Comparison of ENCODE assay signal across 1 cellular context in the genomic region with DNA sequence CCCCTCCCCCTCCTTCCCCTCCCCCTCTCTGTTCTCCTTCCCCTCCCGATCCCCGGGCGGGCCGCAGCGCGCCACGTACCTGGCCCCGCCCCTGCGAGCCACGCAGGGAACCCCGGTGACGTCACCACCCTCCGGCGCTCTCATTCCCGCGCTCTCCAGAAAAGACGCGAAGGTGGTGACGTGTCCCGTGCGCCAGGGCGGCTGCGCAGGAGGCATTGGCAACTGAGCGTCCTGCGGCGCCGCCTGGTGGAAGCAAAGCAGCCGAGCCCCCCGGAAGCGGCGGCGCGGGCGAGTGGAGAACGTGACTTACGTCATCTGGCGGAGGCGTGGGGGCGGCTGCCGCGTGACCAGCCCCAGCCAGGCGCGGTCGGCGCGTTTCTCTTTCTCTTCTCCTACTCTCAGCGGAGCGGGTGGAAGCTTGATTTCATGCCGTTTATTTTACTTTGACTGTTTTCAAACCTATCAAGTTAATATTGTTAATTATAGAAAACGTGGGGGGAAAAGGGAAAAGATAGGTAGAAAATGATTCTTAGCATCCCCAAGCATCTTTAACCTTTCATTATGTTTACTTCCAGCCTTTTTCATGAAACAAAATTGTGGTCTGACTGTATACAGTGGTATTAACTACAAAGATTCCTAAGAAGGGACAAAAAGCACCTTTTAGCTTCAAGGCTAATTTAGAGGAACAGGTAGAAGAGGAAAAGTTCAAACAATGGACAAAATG.
TF ChIP-seq lines count a peak whose summit lies in the region.

No MANE protein-coding gene starts in this region.

TF ChIP-seq in HCT116, 20 proteins besides CTCF, POLR2A, EP300 and RAD21 (continued from another document):
- TF ChIP-seq CBX3 (IDR thresholded peaks at IDR 0.05; ENCODE audit: low read depth): no peak
- TF ChIP-seq ZNF274 (IDR thresholded peaks at IDR 0.05; ENCODE audit: low read depth, low read length): no peak
- TF ChIP-seq, protein P1, sequence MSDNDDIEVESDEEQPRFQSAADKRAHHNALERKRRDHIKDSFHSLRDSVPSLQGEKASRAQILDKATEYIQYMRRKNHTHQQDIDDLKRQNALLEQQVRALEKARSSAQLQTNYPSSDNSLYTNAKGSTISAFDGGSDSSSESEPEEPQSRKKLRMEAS (IDR thresholded peaks at IDR 0.05): no peak
- TF ChIP-seq SP1 (IDR thresholded peaks at IDR 0.05; ENCODE audit: low read depth): no peak
- no peak for TF ChIP-seq CEBPB (IDR thresholded peaks at IDR 0.05; ENCODE audit: low read depth)
- TF ChIP-seq POLR2AphosphoS5 (IDR thresholded peaks at IDR 0.05; ENCODE audit: low read depth, low read length): peak; percentile 53
- TF ChIP-seq JUND (IDR thresholded peaks at IDR 0.05): no peak
- no peak for TF ChIP-seq EGR1 (IDR thresholded peaks at IDR 0.05; ENCODE audit: low read depth)
- TF ChIP-seq, protein P2, sequence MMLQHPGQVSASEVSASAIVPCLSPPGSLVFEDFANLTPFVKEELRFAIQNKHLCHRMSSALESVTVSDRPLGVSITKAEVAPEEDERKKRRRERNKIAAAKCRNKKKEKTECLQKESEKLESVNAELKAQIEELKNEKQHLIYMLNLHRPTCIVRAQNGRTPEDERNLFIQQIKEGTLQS (IDR thresholded peaks at IDR 0.05): no peak
- TF ChIP-seq EZH2 (IDR thresholded peaks at IDR 0.05): no peak
- no peak for TF ChIP-seq ELF1 (IDR thresholded peaks at IDR 0.05; ENCODE audit: borderline replicate concordance, low read depth)
- TF ChIP-seq TCF7L2 (IDR thresholded peaks at IDR 0.05; ENCODE audit: borderline replicate concordance, extremely low read depth, insufficient read depth, insufficient read length): peak; percentile 74
- no peak for TF ChIP-seq ZFX (IDR thresholded peaks at IDR 0.05)
